14 cellular contexts compared by ENCODE assay signal in genomic region chr6:101777646-101778045, GRCh38.
"Had no signal": no experiment of that assay in that cellular context is flagged by ENCODE, and none has a peak within 500 bp of the region (broad histone marks: within the 10 kb centered on the region; RNA-seq: fewer than 3 reads in every experiment).

No MANE protein-coding gene starts in this region.

- H3K9me3 ChIP-seq: sigmoid colon had no signal

- H3K27me3 ChIP-seq: dorsolateral prefrontal cortex, hepatocyte, sigmoid colon had no signal

- H3K79me2 ChIP-seq: hepatocyte had no signal

- H2AFZ ChIP-seq: hepatocyte had no signal

- H3K4me3 Mint-ChIP-seq: naive thymus-derived CD8-positive, alpha-beta T cell had no signal

- H3K36me3 Mint-ChIP-seq: naive thymus-derived CD8-positive, alpha-beta T cell had no signal

- H3K36me3 ChIP-seq: sigmoid colon had no signal

- ATAC-seq: left colon; naive thymus-derived CD8-positive, alpha-beta T cell had no signal

- H3K4me1 Mint-ChIP-seq: naive thymus-derived CD8-positive, alpha-beta T cell had no signal

- H3K4me3 ChIP-seq: dorsolateral prefrontal cortex, hepatocyte, sigmoid colon had no signal

- H3K4me1 ChIP-seq: sigmoid colon had no signal

- H3K27ac Mint-ChIP-seq: naive thymus-derived CD8-positive, alpha-beta T cell had no signal

- DNase-seq: cortex of kidney; effector CD8-positive, alpha-beta T cell; foreskin melanocyte; kidney; left colon; mammary epithelial cell; naive thymus-derived CD8-positive, alpha-beta T cell; sigmoid colon; small intestine; stimulated activated CD4-positive, alpha-beta T cell treated with anti-CD3 and anti-CD28 coated beads, Interleukin-12 subunit alpha, Interleukin-12 subunit beta, amount 100 ng/mL, for 4 hours; stimulated activated naive CD4-positive, alpha-beta T cell; trophoblast cell had no signal

- H3K27ac ChIP-seq: hepatocyte, sigmoid colon had no signal

- H3K4me2 ChIP-seq: hepatocyte had no signal

- H3K27me3 Mint-ChIP-seq: naive thymus-derived CD8-positive, alpha-beta T cell had no signal
